34 cellular contexts compared by ENCODE assay signal in genomic region chr1:214021321-214021720, GRCh38. TPM values are rescaled to one million over a fixed set of nuclear protein-coding genes. Genes with fewer than 3 reads are reported as not detected.
"Had no signal": no experiment of that assay in that cellular context is flagged by ENCODE, and none has a peak within 500 bp of the region (broad histone marks: within the 10 kb centered on the region; RNA-seq: fewer than 3 reads in every experiment).

No MANE protein-coding gene starts in this region.

- ATAC-seq: activated CD8-positive, alpha-beta memory T cell treated with anti-CD3 and anti-CD28 coated beads, Interleukin-2, amount 10 ng/mL, durations not matched to agents 7 days and 5 days; activated naive CD8-positive, alpha-beta T cell treated with anti-CD3 and anti-CD28 coated beads, Interleukin-2, amount 50 U/mL, for 24 hours; Right ventricle myocardium inferior; SK-N-SH treated with all-trans-retinoic acid at 6 μM for 48 hours had no signal

- FAIRE-seq: bronchial epithelial cell, RCC 7860 had no signal

- H3K4me3 ChIP-seq: MG63, PC-9 had no signal

- H3K9me3 ChIP-seq: MG63 had no signal

- DNase-seq: activated CD4-positive, alpha-beta memory T cell treated with anti-CD3 and anti-CD28 coated beads, Interleukin-2, amount 10 ng/mL, durations not matched to agents 7 days and 5 days; activated CD4-positive, alpha-beta T cell treated with anti-CD3 and anti-CD28 coated beads for 1 hour; activated CD4-positive, alpha-beta T cell treated with anti-CD3 and anti-CD28 coated beads for 48 hours; activated CD4-positive, CD25-positive, alpha-beta regulatory T cell; activated CD8-positive, alpha-beta memory T cell treated with anti-CD3 and anti-CD28 coated beads for 24 hours; activated CD8-positive, alpha-beta memory T cell treated with anti-CD3 and anti-CD28 coated beads, Interleukin-2, amount 10 ng/mL, durations not matched to agents 7 days and 5 days; activated CD8-positive, alpha-beta memory T cell treated with anti-CD3 and anti-CD28 coated beads, Interleukin-2, amount 50 U/mL, for 48 hours; activated effector memory CD4-positive, alpha-beta T cell treated with Interleukin-2 at 50 U/mL for 16 hours; activated naive CD4-positive, alpha-beta T cell treated with anti-CD3 and anti-CD28 coated beads, Interleukin-2, amount 10 ng/mL, durations not matched to agents 7 days and 5 days; activated naive CD8-positive, alpha-beta T cell treated with anti-CD3 and anti-CD28 coated beads, Interleukin-2, amount 50 U/mL, for 24 hours; activated T-cell treated with anti-CD3 and anti-CD28 coated beads, Interleukin-2, amount 50 U/mL, for 48 hours; anterior cingulate cortex; caudate nucleus; Kasumi-1; KG1; MG63; NCI-H1048; NCI-H1436 treated with DMSO at 0.1 percent for 48 hours; NCI-H1694 treated with DMSO at 0.1 percent for 48 hours; NCI-H2029; NCI-H345; NCI-H526 treated with DMSO at 0.1 percent for 48 hours; PC-9; SIG-M5; T-helper 1 cell; T-helper 2 cell; T-helper 9 cell had no signal

- H3K36me3 ChIP-seq: MG63 had no signal

- H3K27ac ChIP-seq: PC-9, RWPE1, VCaP had no signal

RNA-seq across cellular contexts. Expression of gene PROX1, which starts 33.5 kb away (rescaled TPM):
- total RNA-seq: activated CD8-positive, alpha-beta memory T cell treated with anti-CD3 and anti-CD28 coated beads, Interleukin-2, amount 10 ng/mL, durations not matched to agents 7 days and 5 days; OCI-LY7; PC-9 had no signal
